Comparison of ENCODE assay signal across 7 cellular contexts in genomic region chr11:72413914-72414628, GRCh38. TPM values are rescaled to one million over a fixed set of nuclear protein-coding genes. Genes with fewer than 3 reads are reported as not detected.
DNase-seq lines count a peak whose midpoint lies in the region; ATAC-seq, FAIRE-seq and TF ChIP-seq lines count a peak whose summit lies in the region.

No MANE protein-coding gene starts in this region.

- no peaks in the 10 kb centered on the region for H3K27me3 ChIP-seq in pancreas
- H3K27me3 ChIP-seq in transverse colon, result no peaks in the 10 kb centered on the region

- H3K4me3 ChIP-seq in pancreas, result no peak overlapping the region
- H3K4me3 ChIP-seq in transverse colon, result no peak overlapping the region

- ATAC-seq in GM18505 (IDR thresholded peaks at IDR 0.05; ENCODE audit: unreplicated experiment) (peak; percentile 43), pancreas (peak; percentile 86 to 90 (median 88))

- in situ Hi-C loops in SK-MEL-5 (cut with HindIII; ENCODE audit: low pct_unique_long_range_greater_than_20kb, low sequenced_read_pairs), result no loop called here
- in situ Hi-C loops in transverse colon (cut with MboI; ENCODE audit: low pct_ligation_motif_present in 1 of 4, low pct_unique_long_range_greater_than_20kb in 1 of 4, low sequenced_read_pairs in 3 of 4), result loop anchor here in 3 of 4 donors (25.0 kb wide), 1 partner anchor 427 kb away; the partner anchor contains the start of gene IL18BP (in 3 of the 3)

- DNase-seq in NAMALWA (ENCODE audit: low spot score) (peak; percentile 86), SK-MEL-5 (ENCODE audit: low read depth, low spot score) (peak; percentile 90), germinal center (ENCODE audit: low spot score) (peak; percentile 71), pancreas (peak; percentile 74 to 99 (median 91)), transverse colon (peak; percentile 86)
- peak; percentile 30 to 67 (median 53) for DNase-seq in activated naive CD4-positive, alpha-beta T cell (lab: John Stamatoyannopoulos, UW)

- 13 to 18% methylated on average over 3 of the region's 3 CpGs for WGBS in pancreas, 2 donors
- 17 to 30% methylated on average over 1 to 3 of the region's 3 CpGs for WGBS in transverse colon (ENCODE audit: low coverage in 1 of 2), 2 donors

- no peak for TF ChIP-seq EP300 in transverse colon (IDR thresholded peaks at IDR 0.05; ENCODE audit: low read depth)

- TF ChIP-seq POLR2A in GM18505 (IDR thresholded peaks at IDR 0.05; ENCODE audit: borderline replicate concordance, extremely low read depth, insufficient read depth, insufficient read length) (no peak), transverse colon (IDR thresholded peaks at IDR 0.05) (no peak)

- FAIRE-seq in pancreas (lab: Jason Lieb, UNC), result no peak

- peak; percentile 68 to 85 (median 72) for TF ChIP-seq CTCF in pancreas (IDR thresholded peaks at IDR 0.05)
- peak; percentile 81 to 85 (median 83) for TF ChIP-seq CTCF in transverse colon (IDR thresholded peaks at IDR 0.05)

- intact Hi-C loops in pancreas (cut with DNase I) (no loop called here), transverse colon (cut with DNase I; ENCODE audit: low total_unique reads) (no loop called here)

- H3K9me3 ChIP-seq in pancreas (no peaks in the 10 kb centered on the region), transverse colon (no peaks in the 10 kb centered on the region)

- no peaks in the 10 kb centered on the region for H3K36me3 ChIP-seq in pancreas
- H3K36me3 ChIP-seq in transverse colon, result no peaks in the 10 kb centered on the region

- peaks cover 0 to 16% (median 0%) of the 10 kb centered on the region in 3 donors for H3K4me1 ChIP-seq in pancreas
- peaks cover 8 to 10% (median 9%) of the 10 kb centered on the region in 4 donors for H3K4me1 ChIP-seq in transverse colon

- H3K27ac ChIP-seq in pancreas, result no peak overlapping the region
- H3K27ac ChIP-seq in transverse colon, result no peak overlapping the region

RNA-seq across cellular contexts. Expression of gene CLPB, which starts 20.3 kb away (rescaled TPM):
- 66.8 and 68.4 TPM in 2 replicates for total RNA-seq in SK-MEL-5 (2014; rRNA removed; shearing (Covaris generic))
- polyA plus RNA-seq in SK-MEL-5 (2015; cell fraction: cytosol; rRNA removed), result 37.3 and 40.8 TPM in 2 replicates
- polyA plus RNA-seq in SK-MEL-5 (2015; cell fraction: nucleus; rRNA removed), result 19.3 and 19.9 TPM in 2 replicates
- total RNA-seq in pancreas (10 to 100 TPM; 10.7 to 19.3 (median 15.6) TPM), transverse colon (10 to 100 TPM in 2 of 4 donors, 1 to 10 TPM in 2; 4.9 to 19.7 (median 11.0) TPM)
- 10 to 100 TPM in 1 of 2 donors, 1 to 10 TPM in 1; 5.1 to 10.3 TPM for polyA plus RNA-seq in pancreas
